Comparison of ENCODE assay signal across 8 cellular contexts in genomic region chr12:28872654-28873268, GRCh38.
DNase-seq lines count a peak whose midpoint lies in the region; ATAC-seq, FAIRE-seq and TF ChIP-seq lines count a peak whose summit lies in the region.

No MANE protein-coding gene starts in this region.

- no peaks in the 10 kb centered on the region for H3K4me1 ChIP-seq in OCI-LY1 (ENCODE audit: insufficient read depth, low read length, severe bottlenecking)
- no peaks in the 10 kb centered on the region for H3K4me1 ChIP-seq in lung (ENCODE audit: control insufficient read depth in 2 of 2, insufficient read depth in 2 of 2, low read length in 2 of 2)

- H3K9me2 ChIP-seq in OCI-LY1 (ENCODE audit: low read depth, low read length), result no peaks in the 10 kb centered on the region

- TF ChIP-seq POLR2A in GM18505 (IDR thresholded peaks at IDR 0.05; ENCODE audit: borderline replicate concordance, extremely low read depth, insufficient read depth, insufficient read length), result no peak

- no peaks in the 10 kb centered on the region for H3K9me3 ChIP-seq in OCI-LY1 (ENCODE audit: low read length)
- no peaks in the 10 kb centered on the region for H3K9me3 ChIP-seq in lung (ENCODE audit: control insufficient read depth in 2 of 2, insufficient read depth in 1 of 2, low read length in 1 of 2)

- H3K4me2 ChIP-seq in OCI-LY1 (ENCODE audit: low read length), result no peak overlapping the region

- DNase-seq in AG20443 (ENCODE audit: low spot score) (peak; percentile 70), HTR-8/SVneo (ENCODE audit: insufficient read length, low spot score) (peak; percentile 5), dorsolateral prefrontal cortex (peak in 4 of 10 donors; percentile 5 to 41 (median 30)), lung (ENCODE audit: low spot score) (peak; percentile 34)

- no peaks in the 10 kb centered on the region for H3F3A ChIP-seq in OCI-LY1 (ENCODE audit: insufficient read depth, low read length)

- H3K27me3 ChIP-seq in OCI-LY1 (ENCODE audit: insufficient read depth, low read length), result no peaks in the 10 kb centered on the region
- H3K27me3 ChIP-seq in dorsolateral prefrontal cortex, result peaks cover 0 to under 1% (median 0%) of the 10 kb centered on the region in 45 donors
- no peaks in the 10 kb centered on the region for H3K27me3 ChIP-seq in lung (ENCODE audit: control insufficient read depth, insufficient read depth)

- H2AFZ ChIP-seq in OCI-LY1 (ENCODE audit: low read length), result no peak overlapping the region

- H3K36me3 ChIP-seq in OCI-LY1 (ENCODE audit: insufficient read depth, low read length) (no peaks in the 10 kb centered on the region), lung (ENCODE audit: control insufficient read depth in 2 of 2, insufficient read depth in 2 of 2, low read length in 2 of 2) (no peaks in the 10 kb centered on the region)

- TF ChIP-seq CTCF in OCI-LY1 (IDR thresholded peaks at IDR 0.05; ENCODE audit: low read length) (peak; percentile 69), dorsolateral prefrontal cortex (IDR thresholded peaks at IDR 0.05 in 54 of 56, conservative IDR thresholded peaks at IDR 0.05 in 2 of 56; ENCODE audit: low read depth in 1 of 56, partially characterized antibody in 56 of 56) (peak; percentile 33 to 84 (median 68)), lung (IDR thresholded peaks at IDR 0.05; ENCODE audit: control extremely low read depth, extremely low read depth) (peak; percentile 10)

- H4K20me1 ChIP-seq in OCI-LY1 (ENCODE audit: insufficient read depth, low read length), result no peaks in the 10 kb centered on the region

- H3K4me3 ChIP-seq in OCI-LY1 (ENCODE audit: low read depth, low read length, poor library complexity, severe bottlenecking) (no peak overlapping the region), dorsolateral prefrontal cortex (no peak overlapping the region), lung (no peak overlapping the region)

- intact Hi-C loops in dorsolateral prefrontal cortex (cut with DNase I), result loop anchor here in 1 of 2 donors (5.0 kb wide), 1 partner anchor 195 kb away; no protein-coding TSS in a partner anchor

- ATAC-seq in GM18505 (IDR thresholded peaks at IDR 0.05; ENCODE audit: unreplicated experiment), result peak; percentile 55
- no peak for ATAC-seq in lung (ENCODE audit: insufficient read depth, low FRiP score)
- no peak for ATAC-seq in GM21576 (IDR thresholded peaks at IDR 0.05; ENCODE audit: unreplicated experiment)
- ATAC-seq in GM18858 (IDR thresholded peaks at IDR 0.05; ENCODE audit: unreplicated experiment), result no peak

- H3K9ac ChIP-seq in OCI-LY1 (ENCODE audit: low read length), result no peak overlapping the region

- 45 to 63% methylated on average over 7 of the region's 7 CpGs for WGBS in lung, 2 donors

- no peaks in the 10 kb centered on the region for H3K79me2 ChIP-seq in OCI-LY1 (ENCODE audit: insufficient read depth, low read length)

- H3K27ac ChIP-seq in OCI-LY1 (ENCODE audit: low read depth, low read length, poor library complexity, severe bottlenecking) (no peak overlapping the region), dorsolateral prefrontal cortex (no peak overlapping the region), lung (ENCODE audit: low read depth in 1 of 2, low read length in 1 of 2) (no peak overlapping the region)

- FAIRE-seq in HTR-8/SVneo (lab: Jason Lieb, UNC), result no peak

Comparison
In these comparisons a context has a peak if more than half of its experiments do, and no peak if none do; other contexts are left out.
1. CTCF ChIP-seq: peak in every context shown above with its lines; median percentile 69 in OCI-LY1; 68 in dorsolateral prefrontal cortex; 10 in lung.